Comparison of ENCODE assay signal across 14 cellular contexts in genomic region chrX:12958059-12958458, GRCh38. TPM values are rescaled to one million over a fixed set of nuclear protein-coding genes. Genes with fewer than 3 reads are reported as not detected.
DNase-seq lines count a peak whose midpoint lies in the region; ATAC-seq, FAIRE-seq and TF ChIP-seq lines count a peak whose summit lies in the region.
"Had no signal": no experiment of that assay in that cellular context is flagged by ENCODE, and none has a peak within 500 bp of the region (broad histone marks: within the 10 kb centered on the region; RNA-seq: fewer than 3 reads in every experiment).

No MANE protein-coding gene starts in this region.

- TF ChIP-seq RAD21 in K562 (CRISPR knock-in tag; conservative IDR thresholded peaks at IDR 0.05 in 1 of 2, IDR thresholded peaks at IDR 0.05 in 1 of 2): no peak

- intact Hi-C loops in K562 (cut with micrococcal nuclease): loop anchor here (10.0 kb wide), 1 partner anchor 687 kb away; no protein-coding TSS in a partner anchor

- no peak overlapping the region for H2AFZ ChIP-seq in OCI-LY1 (ENCODE audit: low read length)
- no peak overlapping the region for H2AFZ ChIP-seq in K562 (ENCODE audit: low read depth, low read length)

- no peaks in the 10 kb centered on the region for H3K27me3 ChIP-seq in OCI-LY1 (ENCODE audit: insufficient read depth, low read length)
- no peaks in the 10 kb centered on the region for H3K27me3 ChIP-seq in K562 (ENCODE audit: control insufficient read depth in 2 of 2, insufficient read depth in 2 of 2, low read length in 2 of 2)
- H3K27me3 ChIP-seq: foreskin keratinocyte, MG63 had no signal

- 0 out of 2 replicates have a peak, but pooled peaks cover 8% of the 10 kb centered on the region for H3F3A ChIP-seq in OCI-LY1 (ENCODE audit: insufficient read depth, low read length)

- no peak for ATAC-seq in activated T-cell treated with anti-CD3 and anti-CD28 coated beads, Interleukin-2, amount 50 U/mL, for 72 hours (replicated peaks in 1 of 2)
- ATAC-seq in K562 (no peak), GM18519 (IDR thresholded peaks at IDR 0.05; ENCODE audit: low FRiP score, unreplicated experiment) (no peak)
- no peak for ATAC-seq in stimulated activated naive CD8-positive, alpha-beta T cell treated with anti-CD3 and anti-CD28 coated beads, Interleukin-15, amount 100 ng/mL, for 72 hours
- ATAC-seq: foreskin keratinocyte had no signal

- DNase-seq in activated T-cell treated with anti-CD3 and anti-CD28 coated beads, Interleukin-2, amount 50 U/mL, for 72 hours: no peak
- no peak for DNase-seq in activated T-cell treated with anti-CD3 and anti-CD28 coated beads, Interleukin-2, amount 50 U/mL, for 1 hour
- DNase-seq in K562 (ENCODE audit: extremely low read depth in 1 of 4, low spot score in 3 of 4) (peak in 1 of 4 experiments; percentile 1), Ammon's horn (ENCODE audit: low spot score) (no peak), foreskin melanocyte (no peak)
- DNase-seq in stimulated activated naive CD8-positive, alpha-beta T cell treated with anti-CD3 and anti-CD28 coated beads, Interleukin-15, amount 100 ng/mL, for 72 hours: no peak
- DNase-seq: dorsolateral prefrontal cortex, foreskin keratinocyte, MG63, NCI-H2227 treated with DMSO at 0.1 percent for 48 hours, RPMI8226 had no signal

- CTCF ChIA-PET in K562 (lab: Yijun Ruan, JAX; ENCODE audit: low intra/inter-chr PET ratio): no interaction called here

- H3K4me3 Mint-ChIP-seq in activated T-cell treated with anti-CD3 and anti-CD28 coated beads, Interleukin-2, amount 50 U/mL, for 72 hours: peak overlapping the region; percentile 74 to 94
- H3K4me3 Mint-ChIP-seq in stimulated activated naive CD8-positive, alpha-beta T cell treated with anti-CD3 and anti-CD28 coated beads, Interleukin-15, amount 100 ng/mL, for 72 hours: peak overlapping the region; percentile 78 to 79

- TF ChIP-seq EP300 in K562 (IDR thresholded peaks at IDR 0.05; ENCODE audit: low read length): no peak

- H3K36me3 ChIP-seq in OCI-LY1 (ENCODE audit: insufficient read depth, low read length) (no peaks in the 10 kb centered on the region), K562 (ENCODE audit: control insufficient read depth, insufficient read depth, low read length) (peaks cover 13% of the 10 kb centered on the region; the same call in 2 of the 3 replicates)
- H3K36me3 ChIP-seq: MG63 had no signal

- TF ChIP-seq CTCF in OCI-LY1 (IDR thresholded peaks at IDR 0.05; ENCODE audit: low read length) (no peak), K562 (IDR thresholded peaks at IDR 0.05 in 2 of 3, conservative IDR thresholded peaks at IDR 0.05 in 1 of 3; ENCODE audit: insufficient read depth in 2 of 3, low read depth in 1 of 3, low read length in 3 of 3) (no peak)

- H3K36me3 Mint-ChIP-seq in activated T-cell treated with anti-CD3 and anti-CD28 coated beads, Interleukin-2, amount 50 U/mL, for 72 hours (ENCODE audit: insufficient read depth in 2 of 2): peaks cover 4 to 9% of the 10 kb centered on the region in 2 donors

- H3K27ac ChIP-seq in OCI-LY1 (ENCODE audit: low read depth, low read length, poor library complexity, severe bottlenecking) (peak overlapping the region; percentile 100), K562 (ENCODE audit: extremely low read depth, low read depth, low read length) (peak overlapping the region; percentile 99; the same call in 2 of the 3 replicates)

- no peaks in the 10 kb centered on the region for H3K79me2 ChIP-seq in OCI-LY1 (ENCODE audit: insufficient read depth, low read length)
- peaks cover 13% of the 10 kb centered on the region for H3K79me2 ChIP-seq in K562 (ENCODE audit: control insufficient read depth, insufficient read depth, low read length)

- no peaks in the 10 kb centered on the region for H4K20me1 ChIP-seq in OCI-LY1 (ENCODE audit: insufficient read depth, low read length)
- H4K20me1 ChIP-seq in K562 (replicated peaks; ENCODE audit: control insufficient read depth, insufficient read depth, low read length): no peaks in the 10 kb centered on the region

- H3K4me2 ChIP-seq in OCI-LY1 (ENCODE audit: low read length): peak overlapping the region; percentile 64
- H3K4me2 ChIP-seq in K562 (ENCODE audit: insufficient read depth, low read length): no peak overlapping the region

- no peaks in the 10 kb centered on the region for H3K9me2 ChIP-seq in OCI-LY1 (ENCODE audit: low read depth, low read length)

- H3K4me1 ChIP-seq in OCI-LY1 (ENCODE audit: insufficient read depth, low read length, severe bottlenecking) (peaks cover 69% of the 10 kb centered on the region), K562 (replicated peaks in 1 of 2; ENCODE audit: control insufficient read depth in 2 of 2, insufficient read depth in 2 of 2, low read length in 2 of 2) (peaks cover 31 to 50% of the 10 kb centered on the region in 2 experiments)

- TF ChIP-seq POLR2A in K562 (conservative IDR thresholded peaks at IDR 0.05): no peak

- H3K9me3 Mint-ChIP-seq in activated T-cell treated with anti-CD3 and anti-CD28 coated beads, Interleukin-2, amount 50 U/mL, for 72 hours: peaks cover 0 to 7% of the 10 kb centered on the region in 2 donors
- H3K9me3 Mint-ChIP-seq in stimulated activated naive CD8-positive, alpha-beta T cell treated with anti-CD3 and anti-CD28 coated beads, Interleukin-15, amount 100 ng/mL, for 72 hours: no peaks in the 10 kb centered on the region

- H3K27me3 Mint-ChIP-seq in activated T-cell treated with anti-CD3 and anti-CD28 coated beads, Interleukin-2, amount 50 U/mL, for 72 hours (ENCODE audit: low read depth): peaks cover 24% of the 10 kb centered on the region
- no peaks in the 10 kb centered on the region for H3K27me3 Mint-ChIP-seq in stimulated activated naive CD8-positive, alpha-beta T cell treated with anti-CD3 and anti-CD28 coated beads, Interleukin-15, amount 100 ng/mL, for 72 hours

- no peaks in the 10 kb centered on the region for H3K9me1 ChIP-seq in K562 (ENCODE audit: control insufficient read depth, insufficient read depth, low read length)

- POLR2A ChIA-PET in K562 (lab: Yijun Ruan, JAX): interaction anchor here (2.7 to 3.1 kb wide), 2 partner anchors 17 to 20 kb away, joined by 7 to 31 read pairs; partner anchors contain the start of gene TMSB4X

- WGBS in K562 (ENCODE audit: insufficient coverage, low coverage, missing lambda C conversion rate): 75% methylated on average over 5 of the region's 5 CpGs

- no peak for FAIRE-seq in K562 (lab: Jason Lieb, UNC)

- in situ Hi-C loops in K562 (cut with MboI): loop anchor here (25.0 kb wide), 1 partner anchor 704 kb away; the partner anchor contains the start of gene TCEANC

- H3K27ac Mint-ChIP-seq in activated T-cell treated with anti-CD3 and anti-CD28 coated beads, Interleukin-2, amount 50 U/mL, for 72 hours: peak overlapping the region; percentile 99
- H3K27ac Mint-ChIP-seq in stimulated activated naive CD8-positive, alpha-beta T cell treated with anti-CD3 and anti-CD28 coated beads, Interleukin-15, amount 100 ng/mL, for 72 hours: peak overlapping the region; percentile 92 to 97

- H3K4me1 Mint-ChIP-seq in activated T-cell treated with anti-CD3 and anti-CD28 coated beads, Interleukin-2, amount 50 U/mL, for 72 hours (ENCODE audit: low read depth): peaks cover 87% of the 10 kb centered on the region
- peaks cover 80% of the 10 kb centered on the region for H3K4me1 Mint-ChIP-seq in stimulated activated naive CD8-positive, alpha-beta T cell treated with anti-CD3 and anti-CD28 coated beads, Interleukin-15, amount 100 ng/mL, for 72 hours

- H3K9me3 ChIP-seq in OCI-LY1 (ENCODE audit: low read length): no peaks in the 10 kb centered on the region
- H3K9me3 ChIP-seq in K562 (replicated peaks; ENCODE audit: control insufficient read depth, insufficient read depth, low read depth, low read length): no peaks in the 10 kb centered on the region
- H3K9me3 ChIP-seq: MG63 had no signal

- H3K4me3 ChIP-seq in OCI-LY1 (ENCODE audit: low read depth, low read length, poor library complexity, severe bottlenecking) (peak overlapping the region; percentile 45), K562 (no peak overlapping the region)
- H3K4me3 ChIP-seq: dorsolateral prefrontal cortex, MG63 had no signal

- H3K9ac ChIP-seq in OCI-LY1 (ENCODE audit: low read length) (peak overlapping the region; percentile 68), K562 (ENCODE audit: insufficient read depth in 1 of 2, low read depth in 2 of 2, low read length in 2 of 2) (peak overlapping the region in 1 of 2 experiments; percentile 12; a peak in 1 of 4 replicates)

- BruUV-seq in K562 (replicated peaks; lab: Mats Ljungman, UMichigan): no TSS peak

RNA-seq across cellular contexts. Expression of gene TMSB4X, which starts 16.9 kb away (rescaled TPM):
- 1,000 to 10,000 TPM; 4,011 to 4,477 TPM for total RNA-seq in activated T-cell treated with anti-CD3 and anti-CD28 coated beads, Interleukin-2, amount 50 U/mL, for 72 hours
- total RNA-seq in K562 (2011; cell fraction: chromatin; rRNA removed; ENCODE audit: low replicate concordance): 101 and 112 TPM in 2 replicates
- 168 and 187 TPM in 2 replicates for total RNA-seq in K562 (2011; cell fraction: nucleolus; rRNA removed)
- total RNA-seq in K562 (2011; cell fraction: nucleoplasm; rRNA removed): 227 and 306 TPM in 2 replicates
- total RNA-seq in K562 (2014; rRNA removed): 1,035 and 1,094 TPM in 2 replicates
- total RNA-seq in K562 (2014; rRNA removed; fragmentation: Illumina TruSeq; extraction: Trizol): 1,529 and 1,745 TPM in 2 replicates
- total RNA-seq in K562 (2015; rRNA removed; fragmentation: Illumina TruSeq; extraction: Trizol): 1,145 and 1,178 TPM in 2 replicates
- total RNA-seq in K562 (2021): 1,266 and 1,292 TPM in 2 replicates
- 1,337 and 1,853 TPM in 2 replicates for polyA plus RNA-seq in K562 (2011; rRNA removed)
- polyA plus RNA-seq in K562 (2011; cell fraction: cytosol; rRNA removed): 358 and 852 TPM in 2 replicates
- polyA plus RNA-seq in K562 (2011; cell fraction: nucleus; rRNA removed): 404 and 705 TPM in 2 replicates
- 2,539 and 2,674 TPM in 2 replicates for polyA plus RNA-seq in K562 (2012)
- polyA plus RNA-seq in K562 (2014; fragmentation: Illumina TruSeq; extraction: Trizol): 1,680 and 2,424 TPM in 2 replicates
- polyA plus RNA-seq in K562 (2014; fragmentation: Nextera tagmentation; extraction: Ambion mirVana): 1,000 to 10,000 TPM; 1,688 to 2,035 TPM
- polyA plus RNA-seq in K562 (2014; rRNA removed): 1,576 and 1,785 TPM in 2 replicates
- 876 and 1,337 TPM in 2 replicates for polyA minus RNA-seq in K562 (2011; rRNA and poly(A)+ RNA removed)
- polyA minus RNA-seq in K562 (2011; cell fraction: cytosol; rRNA and poly(A)+ RNA removed): 265 and 346 TPM in 2 replicates
- polyA minus RNA-seq in K562 (2011; cell fraction: nucleus; rRNA and poly(A)+ RNA removed): 112 and 295 TPM in 2 replicates

RNA-seq across cellular contexts. Expression of gene TLR8, which starts 51.6 kb away (rescaled TPM):
- total RNA-seq in activated T-cell treated with anti-CD3 and anti-CD28 coated beads, Interleukin-2, amount 50 U/mL, for 72 hours: not detected
- total RNA-seq in K562 (2011; cell fraction: chromatin; rRNA removed; ENCODE audit: low replicate concordance): not detected in 2 replicates
- not detected in 2 replicates for total RNA-seq in K562 (2011; cell fraction: nucleolus; rRNA removed)
- total RNA-seq in K562 (2011; cell fraction: nucleoplasm; rRNA removed): not detected in 2 replicates
- total RNA-seq in K562 (2014; rRNA removed): not detected in 2 replicates
- not detected in 2 replicates for total RNA-seq in K562 (2014; rRNA removed; fragmentation: Illumina TruSeq; extraction: Trizol)
- total RNA-seq in K562 (2015; rRNA removed; fragmentation: Illumina TruSeq; extraction: Trizol): not detected in 2 replicates
- not detected in 2 replicates for total RNA-seq in K562 (2021)
- not detected in 2 replicates for polyA plus RNA-seq in K562 (2011; rRNA removed)
- polyA plus RNA-seq in K562 (2011; cell fraction: cytosol; rRNA removed): not detected in 2 replicates
- polyA plus RNA-seq in K562 (2011; cell fraction: nucleus; rRNA removed): not detected in 2 replicates
- polyA plus RNA-seq in K562 (2012): 0.13 and 0.32 TPM in 2 replicates
- not detected in 2 replicates for polyA plus RNA-seq in K562 (2014; fragmentation: Illumina TruSeq; extraction: Trizol)
- polyA plus RNA-seq in K562 (2014; fragmentation: Nextera tagmentation; extraction: Ambion mirVana): not detected
- polyA plus RNA-seq in K562 (2014; rRNA removed): not detected in 2 replicates
- polyA minus RNA-seq in K562 (2011; rRNA and poly(A)+ RNA removed): not detected in 2 replicates
- polyA minus RNA-seq in K562 (2011; cell fraction: cytosol; rRNA and poly(A)+ RNA removed): not detected in 2 replicates
- not detected in 2 replicates for polyA minus RNA-seq in K562 (2011; cell fraction: nucleus; rRNA and poly(A)+ RNA removed)
- total RNA-seq: foreskin keratinocyte had no signal
- polyA plus RNA-seq: foreskin keratinocyte, neural cell had no signal
